Comparison of ENCODE assay signal across 19 cellular contexts in genomic region chr7:152178405-152179058, GRCh38.
"Had no signal": no experiment of that assay in that cellular context is flagged by ENCODE, and none has a peak within 500 bp of the region (broad histone marks: within the 10 kb centered on the region; RNA-seq: fewer than 3 reads in every experiment).

No MANE protein-coding gene starts in this region.

- H3K9me3 ChIP-seq: body of pancreas, lower lobe of right lung, pancreas, right lobe of liver, thoracic aorta had no signal

- H3K27ac ChIP-seq: body of pancreas, lower lobe of right lung, neural progenitor cell, pancreas, right lobe of liver, thoracic aorta had no signal

- H3K4me3 ChIP-seq: body of pancreas, lower lobe of right lung, neural progenitor cell, pancreas, right lobe of liver, thoracic aorta had no signal

- H3K9me3 Mint-ChIP-seq: activated naive CD8-positive, alpha-beta T cell treated with anti-CD3 and anti-CD28 coated beads, Interleukin-2, amount 10 ng/mL, durations not matched to agents 7 days and 5 days; neural progenitor cell had no signal

- H3K27me3 ChIP-seq: body of pancreas, neural progenitor cell, pancreas, right lobe of liver had no signal

- FAIRE-seq: colon, pancreas, small intestine had no signal

- H2AFZ ChIP-seq: neural progenitor cell had no signal

- DNase-seq: activated effector memory CD4-positive, alpha-beta T cell treated with Interleukin-2 at 50 U/mL for 16 hours; activated naive CD8-positive, alpha-beta T cell treated with anti-CD3 and anti-CD28 coated beads, Interleukin-2, amount 10 ng/mL, durations not matched to agents 7 days and 5 days; body of pancreas; central memory CD4-positive, alpha-beta T cell; erythroblast; foreskin melanocyte; glutamatergic neuron; hippocampal formation; islet precursor cell; lower lobe of right lung; pancreas; right lobe of liver; small intestine; stimulated activated CD4-positive, alpha-beta T cell treated with anti-CD3 and anti-CD28 coated beads, Interleukin-15, amount 100 ng/mL, for 24 hours; stimulated activated CD4-positive, alpha-beta T cell treated with anti-CD3 and anti-CD28 coated beads, Interleukin-2, amount 100 ng/mL, for 48 hours had no signal

- H3K27me3 Mint-ChIP-seq: activated naive CD8-positive, alpha-beta T cell treated with anti-CD3 and anti-CD28 coated beads, Interleukin-2, amount 10 ng/mL, durations not matched to agents 7 days and 5 days had no signal

- H3K4me1 ChIP-seq: body of pancreas, lower lobe of right lung, neural progenitor cell, pancreas, right lobe of liver had no signal

- H3K9ac ChIP-seq: neural progenitor cell had no signal

- H3K27ac Mint-ChIP-seq: activated naive CD8-positive, alpha-beta T cell treated with anti-CD3 and anti-CD28 coated beads, Interleukin-2, amount 10 ng/mL, durations not matched to agents 7 days and 5 days; neural progenitor cell had no signal

- H3K4me1 Mint-ChIP-seq: neural progenitor cell had no signal

- ATAC-seq: activated CD4-positive, CD25-positive, alpha-beta regulatory T cell treated with anti-CD3 and anti-CD28 coated beads, Interleukin-2, amount 50 U/mL, for 24 hours; body of pancreas; lower lobe of right lung; pancreas; right lobe of liver had no signal

- H3K4me3 Mint-ChIP-seq: activated naive CD8-positive, alpha-beta T cell treated with anti-CD3 and anti-CD28 coated beads, Interleukin-2, amount 10 ng/mL, durations not matched to agents 7 days and 5 days; neural progenitor cell had no signal

- H3K4me2 ChIP-seq: neural progenitor cell had no signal
